Comparison of ENCODE assay signal across 1 cellular context in genomic region chr18:68342039-68342659, GRCh38.
A peak's percentile ranks its signal among the peaks of the same experiment; 100 is the strongest.
TF ChIP-seq lines count a peak whose summit lies in the region.

No MANE protein-coding gene starts in this region.

TF ChIP-seq in GM23338, 12 proteins besides CTCF, POLR2A, EP300 and RAD21 (continued from another document):
- TF ChIP-seq, protein P1, sequence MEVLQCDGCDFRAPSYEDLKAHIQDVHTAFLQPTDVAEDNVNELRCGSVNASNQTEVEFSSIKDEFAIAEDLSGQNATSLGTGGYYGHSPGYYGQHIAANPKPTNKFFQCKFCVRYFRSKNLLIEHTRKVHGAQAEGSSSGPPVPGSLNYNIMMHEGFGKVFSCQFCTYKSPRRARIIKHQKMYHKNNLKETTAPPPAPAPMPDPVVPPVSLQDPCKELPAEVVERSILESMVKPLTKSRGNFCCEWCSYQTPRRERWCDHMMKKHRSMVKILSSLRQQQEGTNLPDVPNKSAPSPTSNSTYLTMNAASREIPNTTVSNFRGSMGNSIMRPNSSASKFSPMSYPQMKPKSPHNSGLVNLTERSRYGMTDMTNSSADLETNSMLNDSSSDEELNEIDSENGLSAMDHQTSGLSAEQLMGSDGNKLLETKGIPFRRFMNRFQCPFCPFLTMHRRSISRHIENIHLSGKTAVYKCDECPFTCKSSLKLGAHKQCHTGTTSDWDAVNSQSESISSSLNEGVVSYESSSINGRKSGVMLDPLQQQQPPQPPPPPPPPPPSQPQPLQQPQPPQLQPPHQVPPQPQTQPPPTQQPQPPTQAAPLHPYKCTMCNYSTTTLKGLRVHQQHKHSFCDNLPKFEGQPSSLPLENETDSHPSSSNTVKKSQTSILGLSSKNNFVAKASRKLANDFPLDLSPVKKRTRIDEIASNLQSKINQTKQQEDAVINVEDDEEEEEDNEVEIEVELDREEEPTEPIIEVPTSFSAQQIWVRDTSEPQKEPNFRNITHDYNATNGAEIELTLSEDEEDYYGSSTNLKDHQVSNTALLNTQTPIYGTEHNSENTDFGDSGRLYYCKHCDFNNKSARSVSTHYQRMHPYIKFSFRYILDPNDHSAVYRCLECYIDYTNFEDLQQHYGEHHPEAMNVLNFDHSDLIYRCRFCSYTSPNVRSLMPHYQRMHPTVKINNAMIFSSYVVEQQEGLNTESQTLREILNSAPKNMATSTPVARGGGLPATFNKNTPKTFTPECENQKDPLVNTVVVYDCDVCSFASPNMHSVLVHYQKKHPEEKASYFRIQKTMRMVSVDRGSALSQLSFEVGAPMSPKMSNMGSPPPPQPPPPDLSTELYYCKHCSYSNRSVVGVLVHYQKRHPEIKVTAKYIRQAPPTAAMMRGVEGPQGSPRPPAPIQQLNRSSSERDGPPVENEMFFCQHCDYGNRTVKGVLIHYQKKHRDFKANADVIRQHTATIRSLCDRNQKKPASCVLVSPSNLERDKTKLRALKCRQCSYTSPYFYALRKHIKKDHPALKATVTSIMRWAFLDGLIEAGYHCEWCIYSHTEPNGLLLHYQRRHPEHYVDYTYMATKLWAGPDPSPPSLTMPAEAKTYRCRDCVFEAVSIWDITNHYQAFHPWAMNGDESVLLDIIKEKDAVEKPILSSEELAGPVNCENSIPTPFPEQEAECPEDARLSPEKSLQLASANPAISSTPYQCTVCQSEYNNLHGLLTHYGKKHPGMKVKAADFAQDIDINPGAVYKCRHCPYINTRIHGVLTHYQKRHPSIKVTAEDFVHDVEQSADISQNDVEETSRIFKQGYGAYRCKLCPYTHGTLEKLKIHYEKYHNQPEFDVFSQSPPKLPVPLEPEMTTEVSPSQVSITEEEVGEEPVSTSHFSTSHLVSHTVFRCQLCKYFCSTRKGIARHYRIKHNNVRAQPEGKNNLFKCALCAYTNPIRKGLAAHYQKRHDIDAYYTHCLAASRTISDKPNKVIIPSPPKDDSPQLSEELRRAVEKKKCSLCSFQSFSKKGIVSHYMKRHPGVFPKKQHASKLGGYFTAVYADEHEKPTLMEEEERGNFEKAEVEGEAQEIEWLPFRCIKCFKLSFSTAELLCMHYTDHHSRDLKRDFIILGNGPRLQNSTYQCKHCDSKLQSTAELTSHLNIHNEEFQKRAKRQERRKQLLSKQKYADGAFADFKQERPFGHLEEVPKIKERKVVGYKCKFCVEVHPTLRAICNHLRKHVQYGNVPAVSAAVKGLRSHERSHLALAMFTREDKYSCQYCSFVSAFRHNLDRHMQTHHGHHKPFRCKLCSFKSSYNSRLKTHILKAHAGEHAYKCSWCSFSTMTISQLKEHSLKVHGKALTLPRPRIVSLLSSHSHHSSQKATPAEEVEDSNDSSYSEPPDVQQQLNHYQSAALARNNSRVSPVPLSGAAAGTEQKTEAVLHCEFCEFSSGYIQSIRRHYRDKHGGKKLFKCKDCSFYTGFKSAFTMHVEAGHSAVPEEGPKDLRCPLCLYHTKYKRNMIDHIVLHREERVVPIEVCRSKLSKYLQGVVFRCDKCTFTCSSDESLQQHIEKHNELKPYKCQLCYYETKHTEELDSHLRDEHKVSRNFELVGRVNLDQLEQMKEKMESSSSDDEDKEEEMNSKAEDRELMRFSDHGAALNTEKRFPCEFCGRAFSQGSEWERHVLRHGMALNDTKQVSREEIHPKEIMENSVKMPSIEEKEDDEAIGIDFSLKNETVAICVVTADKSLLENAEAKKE (CRISPR knock-in tag; IDR thresholded peaks at IDR 0.05): 0 out of 2 replicates have a peak, but pooled peaks have one; percentile 11
